Comparison of ENCODE assay signal across 7 cellular contexts in genomic region chrX:133588827-133589226, GRCh38.
"Had no signal": no experiment of that assay in that cellular context is flagged by ENCODE, and none has a peak within 500 bp of the region (broad histone marks: within the 10 kb centered on the region; RNA-seq: fewer than 3 reads in every experiment).

No MANE protein-coding gene starts in this region.

- H3K27ac ChIP-seq: HL-60, KMS-11 had no signal

- FAIRE-seq: HTR-8/SVneo, K562 had no signal

- H3K4me3 ChIP-seq: K562 had no signal

- H3K9ac ChIP-seq: KMS-11 had no signal

- ATAC-seq: K562 had no signal

- DNase-seq: IMR-90, KBM-7, KG1 had no signal

- H3K4me2 ChIP-seq: KMS-11 had no signal
